In genomic region chr15:73935547-73935946, GRCh38 we compare ENCODE assay signal across 14 cellular contexts. TPM values are rescaled to one million over a fixed set of nuclear protein-coding genes. Genes with fewer than 3 reads are reported as not detected.
DNase-seq lines count a peak whose midpoint lies in the region; ATAC-seq, FAIRE-seq and TF ChIP-seq lines count a peak whose summit lies in the region.
"Had no signal": no experiment of that assay in that cellular context is flagged by ENCODE, and none has a peak within 500 bp of the region (broad histone marks: within the 10 kb centered on the region; RNA-seq: fewer than 3 reads in every experiment).

No MANE protein-coding gene starts in this region.

- no peak overlapping the region for H3K4ac ChIP-seq in H1 (replicated peaks; ENCODE audit: insufficient read length, low read depth, low read length)

- 95% methylated on average over 3 of the region's 4 CpGs; no CpG with 5 or more reads in 1 of the 2 experiments for WGBS in H1 (ENCODE audit: extremely low coverage in 1 of 2, insufficient coverage in 1 of 2, insufficient read length in 1 of 2, insufficient replicate concordance in 2 of 2, low coverage in 1 of 2, low lambda C conversion rate in 2 of 2, missing lambda C conversion rate in 1 of 2), 2 experiments

- TF ChIP-seq CTCF in H1 (IDR thresholded peaks at IDR 0.05; ENCODE audit: control extremely low read depth in 1 of 3, insufficient read depth in 1 of 3, low read depth in 1 of 3, low read length in 3 of 3), result no peak
- no peak for TF ChIP-seq CTCF in neural progenitor cell (IDR thresholded peaks at IDR 0.05)

- TF ChIP-seq RAD21 in H1 (IDR thresholded peaks at IDR 0.05 in 1 of 2, conservative IDR thresholded peaks at IDR 0.05 in 1 of 2; ENCODE audit: low read depth in 2 of 2, low read length in 2 of 2), result no peak

- H3K9ac ChIP-seq in H1 (replicated peaks in 1 of 4; ENCODE audit: extremely low read depth in 1 of 4, low read depth in 3 of 4, low read length in 3 of 4) (no peak overlapping the region), neural progenitor cell (no peak overlapping the region)

- no peak overlapping the region for H2AK5ac ChIP-seq in H1 (ENCODE audit: low read depth, low read length)

- H3K4me1 ChIP-seq in H1 (replicated peaks in 1 of 4; ENCODE audit: control insufficient read depth in 3 of 4, insufficient read depth in 4 of 4, low read length in 3 of 4) (peaks cover 0 to 3% (median 2%) of the 10 kb centered on the region in 4 experiments; a peak in 4 of 7 replicates), neural progenitor cell (peaks cover 29% of the 10 kb centered on the region)

- peak overlapping the region; percentile 71 for H3K4me3 Mint-ChIP-seq in neural progenitor cell
- no peak overlapping the region for H3K4me3 Mint-ChIP-seq in activated naive CD4-positive, alpha-beta T cell treated with anti-CD3 and anti-CD28 coated beads, Interleukin-2, amount 10 ng/mL, durations not matched to agents 7 days and 5 days
- H3K4me3 Mint-ChIP-seq: activated T-helper 1 cell treated with anti-CD3 and anti-CD28 coated beads, Interleukin-12 subunit alpha, Interleukin-12 subunit beta, Interleukin-2, Interleukin-4 antibody, amounts not matched to agents 30 ng/mL and 10 ng/mL and 1 ng/mL, durations not matched to agents 14 hours and 24 hours and 36 hours had no signal

- no peaks in the 10 kb centered on the region for H3K9me3 Mint-ChIP-seq in neural progenitor cell
- no peaks in the 10 kb centered on the region for H3K9me3 Mint-ChIP-seq in activated naive CD4-positive, alpha-beta T cell treated with anti-CD3 and anti-CD28 coated beads, Interleukin-2, amount 10 ng/mL, durations not matched to agents 7 days and 5 days
- H3K9me3 Mint-ChIP-seq: activated T-helper 1 cell treated with anti-CD3 and anti-CD28 coated beads, Interleukin-12 subunit alpha, Interleukin-12 subunit beta, Interleukin-2, Interleukin-4 antibody, amounts not matched to agents 30 ng/mL and 10 ng/mL and 1 ng/mL, durations not matched to agents 14 hours and 24 hours and 36 hours had no signal

- no peak overlapping the region for H4K91ac ChIP-seq in H1 (replicated peaks; ENCODE audit: insufficient read length, low read length)

- no peak for ATAC-seq in GM21723 (IDR thresholded peaks at IDR 0.05; ENCODE audit: unreplicated experiment)

- H3K27me3 ChIP-seq in H7 (ENCODE audit: control insufficient read depth, insufficient read depth, low read length), result no peaks in the 10 kb centered on the region
- no peaks in the 10 kb centered on the region for H3K27me3 ChIP-seq in H1 (replicated peaks in 1 of 4; ENCODE audit: control insufficient read depth in 3 of 4, extremely low read depth in 1 of 4, insufficient read depth in 3 of 4, low read length in 3 of 4)
- H3K27me3 ChIP-seq in neural progenitor cell, result no peaks in the 10 kb centered on the region
- H3K27me3 ChIP-seq: heart right ventricle, testis had no signal

- H2AFZ ChIP-seq in H1 (ENCODE audit: low read length) (no peak overlapping the region), neural progenitor cell (replicated peaks) (no peak overlapping the region)

- H3K23me2 ChIP-seq in H1 (ENCODE audit: low read depth, low read length), result no peaks in the 10 kb centered on the region

- no peaks in the 10 kb centered on the region for H3K36me3 Mint-ChIP-seq in neural progenitor cell
- H3K36me3 Mint-ChIP-seq in activated naive CD4-positive, alpha-beta T cell treated with anti-CD3 and anti-CD28 coated beads, Interleukin-2, amount 10 ng/mL, durations not matched to agents 7 days and 5 days, result no peaks in the 10 kb centered on the region

- no peak for TF ChIP-seq EP300 in H1 (IDR thresholded peaks at IDR 0.05; ENCODE audit: borderline replicate concordance in 1 of 2, low read depth in 2 of 2, low read length in 2 of 2)

- H3K27ac ChIP-seq in H1 (ENCODE audit: low read depth, low read length), result no peak overlapping the region
- H3K27ac ChIP-seq in neural progenitor cell, result no peak overlapping the region
- H3K27ac ChIP-seq: testis had no signal

- peak overlapping the region; percentile 9; the same call in 1 of the 2 replicates for H2BK12ac ChIP-seq in H1 (ENCODE audit: low read depth, low read length)

- no peaks in the 10 kb centered on the region for H4K20me1 ChIP-seq in H1 (replicated peaks in 1 of 2; ENCODE audit: control insufficient read depth in 1 of 2, insufficient read depth in 2 of 2, low read length in 2 of 2)
- peaks cover 33% of the 10 kb centered on the region for H4K20me1 ChIP-seq in neural progenitor cell (ENCODE audit: low read depth)

- H3K56ac ChIP-seq in H1 (replicated peaks; ENCODE audit: insufficient read length, low read depth, low read length), result no peak overlapping the region

- POLR2A ChIA-PET in H1 (lab: Charles Lee; ENCODE audit: partially characterized antibody), result interaction anchor here (0.8 to 2.5 kb wide), 4 partner anchors 9 to 68 kb away, joined by 3 to 14 read pairs (median 6); partner anchors contain the start of gene LOXL1

- no peaks in the 10 kb centered on the region for H3K79me1 ChIP-seq in H1 (ENCODE audit: low read depth, low read length)

- no peak for TF ChIP-seq POLR2A in H1 (IDR thresholded peaks at IDR 0.05; ENCODE audit: control extremely low read depth in 1 of 2, low read depth in 2 of 2, low read length in 2 of 2)

- H3K36me3 ChIP-seq in H7 (replicated peaks; ENCODE audit: control insufficient read depth, insufficient read depth, low read length), result no peaks in the 10 kb centered on the region
- no peaks in the 10 kb centered on the region for H3K36me3 ChIP-seq in H1 (ENCODE audit: control insufficient read depth in 2 of 4, insufficient read depth in 4 of 4, low read length in 3 of 4)
- H3K36me3 ChIP-seq in neural progenitor cell, result no peaks in the 10 kb centered on the region
- H3K36me3 ChIP-seq: heart right ventricle had no signal

- H3K79me2 ChIP-seq in H1 (ENCODE audit: control insufficient read depth in 1 of 2, insufficient read depth in 2 of 2, low read length in 2 of 2) (no peaks in the 10 kb centered on the region), neural progenitor cell (ENCODE audit: low read depth) (no peaks in the 10 kb centered on the region)

- peaks cover 7% of the 10 kb centered on the region for H3F3A ChIP-seq in neural progenitor cell (ENCODE audit: low read depth)

- H3K4me1 Mint-ChIP-seq in neural progenitor cell, result peaks cover 52% of the 10 kb centered on the region
- H3K4me1 Mint-ChIP-seq in activated naive CD4-positive, alpha-beta T cell treated with anti-CD3 and anti-CD28 coated beads, Interleukin-2, amount 10 ng/mL, durations not matched to agents 7 days and 5 days, result peaks cover 8% of the 10 kb centered on the region

- no peak overlapping the region for H2BK120ac ChIP-seq in H1 (replicated peaks; ENCODE audit: low read depth, low read length)

- H2BK5ac ChIP-seq in H1 (ENCODE audit: low read depth, low read length), result no peak overlapping the region

- no peak overlapping the region for H4K8ac ChIP-seq in H1 (ENCODE audit: extremely low read depth, insufficient read depth, low read length)

- no peak overlapping the region for H3K23ac ChIP-seq in H1 (ENCODE audit: insufficient read length)

- H2BK20ac ChIP-seq in H1 (ENCODE audit: low read length), result no peak overlapping the region

- H3K9me3 ChIP-seq in H1 (ENCODE audit: insufficient read depth in 2 of 2, low read depth in 1 of 2, low read length in 1 of 2) (no peaks in the 10 kb centered on the region), neural progenitor cell (ENCODE audit: low read depth) (no peaks in the 10 kb centered on the region)
- H3K9me3 ChIP-seq: heart right ventricle, testis had no signal

- peaks cover 22% of the 10 kb centered on the region for H3K27me3 Mint-ChIP-seq in neural progenitor cell (ENCODE audit: insufficient read depth, low read depth)
- H3K27me3 Mint-ChIP-seq in activated naive CD4-positive, alpha-beta T cell treated with anti-CD3 and anti-CD28 coated beads, Interleukin-2, amount 10 ng/mL, durations not matched to agents 7 days and 5 days, result peaks cover 32% of the 10 kb centered on the region

- H3K4me2 ChIP-seq in H1 (ENCODE audit: insufficient read depth in 1 of 2, low read depth in 2 of 2, low read length in 2 of 2), result no peak overlapping the region; a peak in 1 of 4 replicates
- peak overlapping the region; percentile 20 for H3K4me2 ChIP-seq in neural progenitor cell

- no peak overlapping the region for H3K4me3 ChIP-seq in H7 (ENCODE audit: insufficient read depth, low read depth, low read length)
- H3K4me3 ChIP-seq in H1 (ENCODE audit: extremely low read depth in 1 of 4, insufficient read depth in 2 of 4, low read depth in 3 of 4, low read length in 4 of 4), result no peak overlapping the region
- no peak overlapping the region for H3K4me3 ChIP-seq in neural progenitor cell
- H3K4me3 ChIP-seq: heart right ventricle, testis had no signal

- H3K18ac ChIP-seq in H1 (ENCODE audit: extremely low read depth, low read length), result no peak overlapping the region

- CTCF ChIA-PET in H1 (lab: Charles Lee; ENCODE audit: partially characterized antibody), result interaction anchor here (0.6 to 5.8 kb wide), 21 partner anchors 8 to 118 kb away, joined by 3 to 31 read pairs (median 4); partner anchors contain the start of genes LOXL1 and TBC1D21
- CTCF ChIA-PET in activated naive CD4-positive, alpha-beta T cell treated with anti-CD3 and anti-CD28 coated beads, Interleukin-2, amount 10 ng/mL, durations not matched to agents 7 days and 5 days (lab: Charles Lee), result interaction anchor here (1.1 to 2.3 kb wide), 3 partner anchors 29 to 38 kb away, joined by 3 to 5 read pairs (median 4); no protein-coding TSS in a partner anchor

- H4K5ac ChIP-seq in H1 (ENCODE audit: insufficient read length, low read depth, low read length), result no peak overlapping the region

- FAIRE-seq in H1 (lab: Jason Lieb, UNC), result no peak
- FAIRE-seq: endometrium had no signal

- peak overlapping the region; percentile 65 for H3K27ac Mint-ChIP-seq in neural progenitor cell
- H3K27ac Mint-ChIP-seq in activated naive CD4-positive, alpha-beta T cell treated with anti-CD3 and anti-CD28 coated beads, Interleukin-2, amount 10 ng/mL, durations not matched to agents 7 days and 5 days, result no peak overlapping the region
- H3K27ac Mint-ChIP-seq: activated T-helper 1 cell treated with anti-CD3 and anti-CD28 coated beads, Interleukin-12 subunit alpha, Interleukin-12 subunit beta, Interleukin-2, Interleukin-4 antibody, amounts not matched to agents 30 ng/mL and 10 ng/mL and 1 ng/mL, durations not matched to agents 14 hours and 24 hours and 36 hours had no signal

- peak; percentile 79 for DNase-seq in H7
- peak; percentile 3 for DNase-seq in NCI-H774 (lab: John Stamatoyannopoulos, UW)
- no peak for DNase-seq in H1 (ENCODE audit: low read depth in 1 of 2, low spot score in 2 of 2)
- peak; percentile 80 for DNase-seq in neural progenitor cell (ENCODE audit: low spot score)
- no peak for DNase-seq in AML-193 (lab: John Stamatoyannopoulos, UW)
- DNase-seq in activated naive CD4-positive, alpha-beta T cell treated with anti-CD3 and anti-CD28 coated beads, Interleukin-2, amount 10 ng/mL, durations not matched to agents 7 days and 5 days, result no peak
- DNase-seq in NCI-H345 (lab: John Stamatoyannopoulos, UW), result no peak
- DNase-seq: heart right ventricle; NCI-H187; stimulated activated CD4-positive, alpha-beta T cell treated with anti-CD3 and anti-CD28 coated beads, Interleukin-15, amount 100 ng/mL, for 24 hours; testis had no signal

- H2BK15ac ChIP-seq in H1 (ENCODE audit: low read length), result no peak overlapping the region

- H3K14ac ChIP-seq in H1 (ENCODE audit: insufficient read length), result no peak overlapping the region

RNA-seq across cellular contexts. Expression of gene LOXL1, which starts 9.3 kb away (rescaled TPM):
- total RNA-seq in H7 (2014; rRNA removed; shearing (Covaris generic)), result 11.8 and 18.4 TPM in 2 replicates
- total RNA-seq in H1 (2021; fragmentation: NEBNext Ultra II Directional; extraction: Animal tissue kit (Norgen Biotek cat#: 25700)), result 8.1 and 9.3 TPM in 2 replicates
- polyA plus RNA-seq in H1 (2011; rRNA removed), result 14.4 and 22.7 TPM in 2 replicates
- 13.3 TPM for polyA plus RNA-seq in H1 (2011; cell fraction: cytosol; rRNA removed)
- 25.7 TPM for polyA plus RNA-seq in H1 (2011; cell fraction: nucleus; rRNA removed)
- 6.5 to 22.3 TPM (median 16.9 TPM) in 4 replicates for polyA plus RNA-seq in H1 (2012, experiment 1 of 2)
- polyA plus RNA-seq in H1 (2012, experiment 2 of 2), result 32.8 TPM
- polyA plus RNA-seq in H1 (2013, experiment 1 of 2), result 29.6 TPM
- polyA plus RNA-seq in H1 (2013, experiment 2 of 2), result 31.4 TPM
- 11.7 and 13.9 TPM in 2 replicates for polyA minus RNA-seq in H1 (2011; rRNA and poly(A)+ RNA removed)
- 14.2 TPM for polyA minus RNA-seq in H1 (2011; cell fraction: cytosol; rRNA and poly(A)+ RNA removed)
- polyA minus RNA-seq in H1 (2011; cell fraction: nucleus; rRNA and poly(A)+ RNA removed), result 11.9 TPM
- 5.3 and 28.1 TPM in 2 replicates for total RNA-seq in neural progenitor cell (ENCODE audit: low replicate concordance)

RNA-seq across cellular contexts. Expression of gene STOML1, which starts 56.5 kb away (rescaled TPM):
- 10.5 and 13.6 TPM in 2 replicates for total RNA-seq in H7 (2014; rRNA removed; shearing (Covaris generic))
- total RNA-seq in H1 (2021; fragmentation: NEBNext Ultra II Directional; extraction: Animal tissue kit (Norgen Biotek cat#: 25700)), result 2.6 and 3.8 TPM in 2 replicates
- polyA plus RNA-seq in H1 (2011; rRNA removed), result 3.2 and 6.4 TPM in 2 replicates
- 4.6 TPM for polyA plus RNA-seq in H1 (2011; cell fraction: cytosol; rRNA removed)
- 6.9 TPM for polyA plus RNA-seq in H1 (2011; cell fraction: nucleus; rRNA removed)
- polyA plus RNA-seq in H1 (2012, experiment 1 of 2), result 2.2 to 3.0 TPM (median 2.4 TPM) in 4 replicates
- polyA plus RNA-seq in H1 (2012, experiment 2 of 2), result 2.8 TPM
- polyA plus RNA-seq in H1 (2013, experiment 1 of 2), result 2.8 TPM
- 2.6 TPM for polyA plus RNA-seq in H1 (2013, experiment 2 of 2)
- 2.1 and 3.2 TPM in 2 replicates for polyA minus RNA-seq in H1 (2011; rRNA and poly(A)+ RNA removed)
- polyA minus RNA-seq in H1 (2011; cell fraction: cytosol; rRNA and poly(A)+ RNA removed), result 1.7 TPM
- polyA minus RNA-seq in H1 (2011; cell fraction: nucleus; rRNA and poly(A)+ RNA removed), result 3.4 TPM
- total RNA-seq in neural progenitor cell (ENCODE audit: low replicate concordance), result 2.0 and 4.7 TPM in 2 replicates

RNA-seq across cellular contexts. Expression of gene PML, which starts 59.0 kb away (rescaled TPM):
- 23.2 and 24.9 TPM in 2 replicates for total RNA-seq in H7 (2014; rRNA removed; shearing (Covaris generic))
- 30.3 and 31.2 TPM in 2 replicates for total RNA-seq in H1 (2021; fragmentation: NEBNext Ultra II Directional; extraction: Animal tissue kit (Norgen Biotek cat#: 25700))
- polyA plus RNA-seq in H1 (2011; rRNA removed), result 14.9 and 30.4 TPM in 2 replicates
- 12.2 TPM for polyA plus RNA-seq in H1 (2011; cell fraction: cytosol; rRNA removed)
- 26.0 TPM for polyA plus RNA-seq in H1 (2011; cell fraction: nucleus; rRNA removed)
- polyA plus RNA-seq in H1 (2012, experiment 1 of 2), result 25.9 to 33.8 TPM (median 31.4 TPM) in 4 replicates
- 33.5 TPM for polyA plus RNA-seq in H1 (2012, experiment 2 of 2)
- polyA plus RNA-seq in H1 (2013, experiment 1 of 2), result 25.2 TPM
- polyA plus RNA-seq in H1 (2013, experiment 2 of 2), result 25.0 TPM
- polyA minus RNA-seq in H1 (2011; rRNA and poly(A)+ RNA removed), result 12.2 and 13.9 TPM in 2 replicates
- polyA minus RNA-seq in H1 (2011; cell fraction: cytosol; rRNA and poly(A)+ RNA removed), result 35.0 TPM
- polyA minus RNA-seq in H1 (2011; cell fraction: nucleus; rRNA and poly(A)+ RNA removed), result 20.9 TPM
- total RNA-seq in neural progenitor cell (ENCODE audit: low replicate concordance), result 15.3 and 18.0 TPM in 2 replicates

Comparison
In these comparisons a context has a peak if more than half of its experiments do, and no peak if none do; other contexts are left out.
1. DNase-seq: peak in H7 (single experiment), NCI-H774 (single experiment) and neural progenitor cell (single experiment); none in H1 (0 of 2), AML-193 (0 of 2), activated naive CD4-positive, alpha-beta T cell treated with anti-CD3 and anti-CD28 coated beads, Interleukin-2, amount 10 ng/mL, durations not matched to agents 7 days and 5 days (single experiment) and NCI-H345 (single experiment).